ENCODE assay signal across 13 cellular contexts in the genomic region with DNA sequence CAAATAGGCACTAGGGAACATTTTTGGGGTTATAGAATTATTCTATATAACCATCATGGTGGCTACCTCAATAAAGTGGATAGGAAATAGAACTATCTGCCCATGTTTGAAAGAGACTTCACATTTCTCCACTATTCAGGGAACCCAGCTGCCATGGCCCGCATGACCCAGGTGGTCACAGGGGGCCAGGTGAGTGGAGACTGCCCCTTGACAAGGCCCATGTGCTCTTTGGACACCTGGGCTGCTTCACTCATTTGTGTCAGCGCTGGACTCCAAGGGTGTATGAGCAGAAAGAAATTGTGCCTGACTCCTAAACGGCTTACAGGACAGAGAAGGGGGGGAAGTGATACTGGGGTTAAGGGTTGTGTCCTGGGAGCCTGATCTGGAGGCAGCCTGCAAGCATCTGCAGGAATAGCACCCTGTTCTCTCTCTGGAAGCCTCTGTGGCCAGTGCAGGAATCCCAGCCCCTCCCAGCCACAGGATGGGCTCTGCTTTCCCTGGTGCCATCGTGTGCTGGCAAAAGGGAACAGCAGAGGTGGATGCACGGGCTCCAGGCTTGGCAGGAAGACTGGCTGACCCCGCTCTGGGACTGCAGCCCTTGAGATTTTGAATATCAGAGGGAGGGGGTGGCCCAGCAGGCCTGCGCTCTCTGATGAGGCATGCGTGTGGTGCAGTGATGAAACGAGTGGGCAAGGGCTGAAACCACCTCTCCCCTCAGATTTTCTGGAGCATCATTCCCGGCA. TPM values are rescaled to one million over a fixed set of nuclear protein-coding genes. Genes with fewer than 3 reads are reported as not detected.
A peak's percentile ranks its signal among the peaks of the same experiment; 100 is the strongest.
DNase-seq lines count a peak whose midpoint lies in the region; ATAC-seq, FAIRE-seq and TF ChIP-seq lines count a peak whose summit lies in the region.
"Had no signal": no experiment of that assay in that cellular context is flagged by ENCODE, and none has a peak within 500 bp of the region (broad histone marks: within the 10 kb centered on the region; RNA-seq: fewer than 3 reads in every experiment).

No MANE protein-coding gene starts in this region.

- TF ChIP-seq RAD21 in IMR-90 (IDR thresholded peaks at IDR 0.05; ENCODE audit: low read length) (no peak), HepG2 (CRISPR knock-in tag; IDR thresholded peaks at IDR 0.05) (0 out of 2 replicates have a peak, but pooled peaks have one; percentile 24)

- H3K4me2 ChIP-seq in IMR-90 (ENCODE audit: low read depth, low read length): no peak overlapping the region
- 0 out of 2 replicates have a peak overlapping the region, but pooled peaks have one; percentile 18 for H3K4me2 ChIP-seq in HepG2 (ENCODE audit: low read depth, low read length)

- H3K4me1 ChIP-seq in IMR-90 (ENCODE audit: control insufficient read depth, insufficient read depth, low read length): no peaks in the 10 kb centered on the region
- H3K4me1 ChIP-seq in HepG2 (ENCODE audit: insufficient read depth, low read length): peaks cover 20% of the 10 kb centered on the region
- H3K4me1 ChIP-seq: transverse colon had no signal

- H2AFZ ChIP-seq in IMR-90 (replicated peaks; ENCODE audit: low read length, poor library complexity): no peak overlapping the region
- no peak overlapping the region for H2AFZ ChIP-seq in HepG2 (ENCODE audit: low read length)

- intact Hi-C loops in IMR-90 (cut with micrococcal nuclease) (no loop called here), HepG2 (cut with micrococcal nuclease; ENCODE audit: unreplicated experiment) (no loop called here)

- H3K9me3 ChIP-seq in IMR-90 (ENCODE audit: control insufficient read depth, insufficient read depth, low read length) (no peaks in the 10 kb centered on the region), HepG2 (ENCODE audit: low read length) (no peaks in the 10 kb centered on the region)
- H3K9me3 ChIP-seq: transverse colon had no signal

- POLR2A ChIA-PET in IMR-90 (lab: Charles Lee; ENCODE audit: unreplicated experiment): no interaction called here
- POLR2A ChIA-PET in HepG2 (lab: Yijun Ruan, JAX): no interaction called here

- H4K91ac ChIP-seq in IMR-90 (ENCODE audit: insufficient read depth, low read depth, low read length): no peak overlapping the region

- DNase-seq in ACHN: peak; percentile 44
- no peak for DNase-seq in IMR-90
- DNase-seq in T47D (ENCODE audit: low read depth in 1 of 2, low spot score in 1 of 2): peak; percentile 61 to 77
- DNase-seq in HepG2 (ENCODE audit: low spot score): peak; percentile 25
- no peak for DNase-seq in D721Med (ENCODE audit: insufficient read length, low spot score)
- no peak for DNase-seq in SHP77 treated with DMSO at 0.1 percent for 48 hours (lab: John Stamatoyannopoulos, UW)
- no peak for DNase-seq in erythroblast (lab: John Stamatoyannopoulos, UW)
- DNase-seq: hippocampal formation, NCI-H1417 treated with DMSO at 0.1 percent for 48 hours, transverse colon had no signal

- H4K5ac ChIP-seq in IMR-90 (ENCODE audit: low read depth, low read length): no peak overlapping the region

- no peak for TF ChIP-seq CTCF in IMR-90 (conservative IDR thresholded peaks at IDR 0.05; ENCODE audit: low read depth, low read length)
- TF ChIP-seq CTCF in HepG2 (CRISPR knock-in tag; IDR thresholded peaks at IDR 0.05): peak; percentile 65
- no peak for TF ChIP-seq CTCF in D721Med (IDR thresholded peaks at IDR 0.05; ENCODE audit: insufficient read depth, missing control alignments)

- no peaks in the 10 kb centered on the region for H3K79me1 ChIP-seq in IMR-90 (ENCODE audit: low read depth in 1 of 2, low read length in 2 of 2)

- no peak overlapping the region for H3K23ac ChIP-seq in IMR-90 (ENCODE audit: low read depth, low read length)

- H2BK5ac ChIP-seq in IMR-90 (ENCODE audit: low read depth, low read length, poor library complexity, severe bottlenecking): no peak overlapping the region

- no peak for TF ChIP-seq POLR2A in IMR-90 (IDR thresholded peaks at IDR 0.05; ENCODE audit: low read depth, low read length)
- no peak for TF ChIP-seq POLR2A in HepG2 (IDR thresholded peaks at IDR 0.05; ENCODE audit: insufficient read depth in 1 of 2, low read depth in 2 of 2, low read length in 2 of 2)
- TF ChIP-seq POLR2A in erythroblast (IDR thresholded peaks at IDR 0.05; ENCODE audit: low read length): no peak

- H3K4me3 ChIP-seq in IMR-90 (ENCODE audit: insufficient read depth, low read depth, low read length) (no peak overlapping the region), HepG2 (replicated peaks in 1 of 3; ENCODE audit: insufficient read depth in 1 of 3, low read depth in 2 of 3, low read length in 3 of 3) (no peak overlapping the region)
- H3K4me3 ChIP-seq: transverse colon had no signal

- H3K4ac ChIP-seq in IMR-90 (ENCODE audit: low read depth, low read length): no peak overlapping the region

- H2AK9ac ChIP-seq in IMR-90 (replicated peaks; ENCODE audit: low read depth, low read length, poor library complexity): no peak overlapping the region

- TF ChIP-seq EP300 in HepG2 (IDR thresholded peaks at IDR 0.05; ENCODE audit: low read depth in 2 of 2, low read length in 2 of 2) (no peak), HepG2 (CRISPR knock-in tag; IDR thresholded peaks at IDR 0.05; ENCODE audit: borderline replicate concordance) (no peak)

- H3K36me3 ChIP-seq in IMR-90 (ENCODE audit: control insufficient read depth, insufficient read depth, low read length) (no peaks in the 10 kb centered on the region), HepG2 (replicated peaks in 1 of 2; ENCODE audit: control insufficient read depth in 1 of 2, insufficient read depth in 2 of 2, low read length in 2 of 2) (no peaks in the 10 kb centered on the region)
- H3K36me3 ChIP-seq: transverse colon had no signal

- no peak overlapping the region for H2BK15ac ChIP-seq in IMR-90 (ENCODE audit: low read depth, low read length)

- no peak overlapping the region for H2BK20ac ChIP-seq in IMR-90 (ENCODE audit: low read depth, low read length)

- CTCF ChIA-PET in IMR-90 (lab: Yijun Ruan, JAX): no interaction called here
- CTCF ChIA-PET in HepG2 (lab: Yijun Ruan, JAX; ENCODE audit: low intra/inter-chr PET ratio, low total read pairs): interaction anchor here (1.2 kb wide), 1 partner anchor 45 kb away, joined by 3 read pairs; no protein-coding TSS in a partner anchor

- no peak overlapping the region for H3K27ac ChIP-seq in IMR-90 (ENCODE audit: insufficient read depth, low read length)
- no peak overlapping the region for H3K27ac ChIP-seq in HepG2 (ENCODE audit: extremely low read length, insufficient read depth, low read length)
- H3K27ac ChIP-seq: transverse colon had no signal

- H3K18ac ChIP-seq in IMR-90 (ENCODE audit: low read depth, low read length): no peak overlapping the region

- no peaks in the 10 kb centered on the region for H3K79me2 ChIP-seq in HepG2 (ENCODE audit: insufficient read depth, low read length)

- H4K8ac ChIP-seq in IMR-90 (ENCODE audit: low read depth in 2 of 2, low read length in 2 of 2): no peak overlapping the region

- no peak overlapping the region for H2BK120ac ChIP-seq in IMR-90 (ENCODE audit: low read depth, low read length)

- dilution Hi-C loops in IMR-90 (cut with HindIII; ENCODE audit: low sequenced_read_pairs, unreplicated experiment): no loop called here

- FAIRE-seq in HepG2 (lab: Jason Lieb, UNC) (no peak), D721Med (lab: Jason Lieb, UNC) (no peak)
- FAIRE-seq: TTC549 had no signal

- H2AK5ac ChIP-seq in IMR-90 (ENCODE audit: low read depth, low read length): no peak overlapping the region

- H4K20me1 ChIP-seq in IMR-90 (ENCODE audit: insufficient read depth, low read length): no peaks in the 10 kb centered on the region
- H4K20me1 ChIP-seq in HepG2 (ENCODE audit: insufficient read depth, low read length): no peaks in the 10 kb centered on the region

- H3K9me1 ChIP-seq in IMR-90 (ENCODE audit: insufficient read depth, low read length): no peaks in the 10 kb centered on the region

- no peak overlapping the region for H3K56ac ChIP-seq in IMR-90 (ENCODE audit: extremely low read depth, insufficient read depth, low read length)

- H3K27me3 ChIP-seq in IMR-90 (ENCODE audit: control insufficient read depth, insufficient read depth, low read length): peaks cover 33% of the 10 kb centered on the region
- H3K27me3 ChIP-seq in HepG2 (ENCODE audit: control insufficient read depth in 1 of 2, insufficient read depth in 2 of 2, low read length in 2 of 2): peaks cover 3% of the 10 kb centered on the region in 2 experiments; a peak in 2 of 5 replicates

- no peak overlapping the region for H3K14ac ChIP-seq in IMR-90 (replicated peaks; ENCODE audit: low read depth, low read length)

- no TSS peak for BruUV-seq in IMR-90 (replicated peaks; lab: Mats Ljungman, UMichigan)
- no TSS peak for BruUV-seq in HepG2 (replicated peaks; lab: Mats Ljungman, UMichigan)

- H3K9ac ChIP-seq in IMR-90 (ENCODE audit: low read depth, low read length): no peak overlapping the region
- H3K9ac ChIP-seq in HepG2 (ENCODE audit: insufficient read depth, low read depth, low read length): no peak overlapping the region

- in situ Hi-C loops in ACHN (cut with HindIII; ENCODE audit: low pct_ligation_motif_present, low pct_unique_long_range_greater_than_20kb, low sequenced_read_pairs) (no loop called here), IMR-90 (cut with MboI; ENCODE audit: low sequenced_read_pairs) (no loop called here), T47D (cut with HindIII; ENCODE audit: low pct_unique_long_range_greater_than_20kb, low sequenced_read_pairs) (no loop called here), HepG2 (cut with HindIII; ENCODE audit: extremely low pct_ligation_motif_present, low pct_unique_long_range_greater_than_20kb) (no loop called here)

- ATAC-seq in IMR-90 (ENCODE audit: low read depth) (peak; percentile 46; the same call in 1 of the 2 replicates), HepG2 (peak; percentile 89), HG02610 (IDR thresholded peaks at IDR 0.05; ENCODE audit: unreplicated experiment) (no peak)

- WGBS in IMR-90 (ENCODE audit: extremely low coverage in 2 of 2, insufficient read length in 1 of 2), 2 experiments: 83% methylated on average over 1 of the region's 10 CpGs; no CpG with 5 or more reads in 1 of the 2 experiments
- 38% methylated on average over 6 of the region's 10 CpGs for WGBS in HepG2 (ENCODE audit: low lambda C conversion rate)

RNA-seq across cellular contexts. Expression of a gene that starts 9.1 kb away (rescaled TPM):
- not detected in 2 replicates for total RNA-seq in IMR-90 (2012; rRNA removed)
- polyA plus RNA-seq in IMR-90 (2012; rRNA removed): not detected in 2 replicates
- polyA plus RNA-seq in IMR-90 (2012; cell fraction: cytosol; rRNA removed): not detected in 2 replicates
- not detected in 2 replicates for polyA plus RNA-seq in IMR-90 (2012; cell fraction: nucleus; rRNA removed; ENCODE audit: low replicate concordance)
- not detected in 2 replicates for total RNA-seq in HepG2 (2016; rRNA removed; fragmentation: Illumina TruSeq; extraction: Trizol)
- total RNA-seq in HepG2 (2016; cell fraction: cytosol; rRNA removed; fragmentation: Illumina TruSeq; extraction: Trizol; ENCODE audit: low read depth): not detected in 2 replicates
- not detected in 2 replicates for total RNA-seq in HepG2 (2016; cell fraction: insoluble cytoplasmic fraction; rRNA removed; fragmentation: Illumina TruSeq; extraction: Trizol)
- not detected in 2 replicates for total RNA-seq in HepG2 (2016; cell fraction: membrane; rRNA removed; fragmentation: Illumina TruSeq; extraction: Trizol)
- total RNA-seq in HepG2 (2016; cell fraction: nucleus; rRNA removed; fragmentation: Illumina TruSeq; extraction: Trizol): not detected in 2 replicates
- polyA plus RNA-seq in HepG2 (2011; rRNA removed): not detected in 2 replicates
- not detected in 2 replicates for polyA plus RNA-seq in HepG2 (2011; cell fraction: cytosol; rRNA removed)
- not detected in 2 replicates for polyA plus RNA-seq in HepG2 (2011; cell fraction: nucleus; rRNA removed)
- 0.15 and 0.17 TPM in 2 replicates for polyA plus RNA-seq in HepG2 (2012)
- not detected in 2 replicates for polyA plus RNA-seq in HepG2 (2016; cell fraction: cytosol; fragmentation: Illumina TruSeq; extraction: Trizol; ENCODE audit: low read depth)
- not detected in 2 replicates for polyA plus RNA-seq in HepG2 (2016; cell fraction: insoluble cytoplasmic fraction; fragmentation: Illumina TruSeq; extraction: Trizol; ENCODE audit: low read depth)
- not detected in 2 replicates for polyA plus RNA-seq in HepG2 (2016; cell fraction: membrane; fragmentation: Illumina TruSeq; extraction: Trizol; ENCODE audit: low read depth)
- not detected in 2 replicates for polyA plus RNA-seq in HepG2 (2016; cell fraction: nucleus; fragmentation: Illumina TruSeq; extraction: Trizol; ENCODE audit: insufficient read depth, low read depth)
- polyA minus RNA-seq in HepG2 (2011; rRNA and poly(A)+ RNA removed; ENCODE audit: low replicate concordance): not detected in 2 replicates
- not detected in 2 replicates for polyA minus RNA-seq in HepG2 (2011; cell fraction: cytosol; rRNA and poly(A)+ RNA removed)
- not detected in 2 replicates for polyA minus RNA-seq in HepG2 (2011; cell fraction: nucleus; rRNA and poly(A)+ RNA removed)
- total RNA-seq: transverse colon had no signal
- polyA plus RNA-seq: BJ had no signal

RNA-seq across cellular contexts. Expression of a gene that starts 43.9 kb away (rescaled TPM):
- total RNA-seq in IMR-90 (2012; rRNA removed): not detected in 2 replicates
- polyA plus RNA-seq in IMR-90 (2012; rRNA removed): not detected in 2 replicates
- 0.02 TPM in 1 of 2 replicates, not detected in the other for polyA plus RNA-seq in IMR-90 (2012; cell fraction: cytosol; rRNA removed)
- not detected in 2 replicates for polyA plus RNA-seq in IMR-90 (2012; cell fraction: nucleus; rRNA removed; ENCODE audit: low replicate concordance)
- 16.1 and 43.1 TPM in 2 replicates for total RNA-seq in HepG2 (2016; rRNA removed; fragmentation: Illumina TruSeq; extraction: Trizol)
- 8.0 and 11.1 TPM in 2 replicates for total RNA-seq in HepG2 (2016; cell fraction: cytosol; rRNA removed; fragmentation: Illumina TruSeq; extraction: Trizol; ENCODE audit: low read depth)
- total RNA-seq in HepG2 (2016; cell fraction: insoluble cytoplasmic fraction; rRNA removed; fragmentation: Illumina TruSeq; extraction: Trizol): 15.2 and 40.9 TPM in 2 replicates
- total RNA-seq in HepG2 (2016; cell fraction: membrane; rRNA removed; fragmentation: Illumina TruSeq; extraction: Trizol): 18.0 and 22.7 TPM in 2 replicates
- total RNA-seq in HepG2 (2016; cell fraction: nucleus; rRNA removed; fragmentation: Illumina TruSeq; extraction: Trizol): 29.6 and 33.9 TPM in 2 replicates
- polyA plus RNA-seq in HepG2 (2011; rRNA removed): 32.0 and 50.7 TPM in 2 replicates
- polyA plus RNA-seq in HepG2 (2011; cell fraction: cytosol; rRNA removed): 31.3 and 65.1 TPM in 2 replicates
- polyA plus RNA-seq in HepG2 (2011; cell fraction: nucleus; rRNA removed): 65.1 and 66.5 TPM in 2 replicates
- polyA plus RNA-seq in HepG2 (2012): 30.3 and 44.6 TPM in 2 replicates
- polyA plus RNA-seq in HepG2 (2016; cell fraction: cytosol; fragmentation: Illumina TruSeq; extraction: Trizol; ENCODE audit: low read depth): 10.6 and 12.9 TPM in 2 replicates
- polyA plus RNA-seq in HepG2 (2016; cell fraction: insoluble cytoplasmic fraction; fragmentation: Illumina TruSeq; extraction: Trizol; ENCODE audit: low read depth): 21.1 and 21.2 TPM in 2 replicates
- 18.9 and 20.1 TPM in 2 replicates for polyA plus RNA-seq in HepG2 (2016; cell fraction: membrane; fragmentation: Illumina TruSeq; extraction: Trizol; ENCODE audit: low read depth)
- polyA plus RNA-seq in HepG2 (2016; cell fraction: nucleus; fragmentation: Illumina TruSeq; extraction: Trizol; ENCODE audit: insufficient read depth, low read depth): 72.0 and 85.3 TPM in 2 replicates
- polyA minus RNA-seq in HepG2 (2011; rRNA and poly(A)+ RNA removed; ENCODE audit: low replicate concordance): 47.2 TPM in 1 of 2 replicates, not detected in the other
- polyA minus RNA-seq in HepG2 (2011; cell fraction: cytosol; rRNA and poly(A)+ RNA removed): 30.8 and 35.4 TPM in 2 replicates
- 5.7 and 6.3 TPM in 2 replicates for polyA minus RNA-seq in HepG2 (2011; cell fraction: nucleus; rRNA and poly(A)+ RNA removed)
- polyA plus RNA-seq: BJ had no signal

RNA-seq across cellular contexts. Expression of a gene that starts 50.3 kb away (rescaled TPM):
- total RNA-seq in IMR-90 (2012; rRNA removed): not detected in 2 replicates
- polyA plus RNA-seq in IMR-90 (2012; rRNA removed): not detected in 2 replicates
- not detected in 2 replicates for polyA plus RNA-seq in IMR-90 (2012; cell fraction: cytosol; rRNA removed)
- polyA plus RNA-seq in IMR-90 (2012; cell fraction: nucleus; rRNA removed; ENCODE audit: low replicate concordance): not detected in 2 replicates
- total RNA-seq in HepG2 (2016; rRNA removed; fragmentation: Illumina TruSeq; extraction: Trizol): 0.71 and 0.74 TPM in 2 replicates
- 0.09 TPM in 1 of 2 replicates, not detected in the other for total RNA-seq in HepG2 (2016; cell fraction: cytosol; rRNA removed; fragmentation: Illumina TruSeq; extraction: Trizol; ENCODE audit: low read depth)
- 0.39 and 0.97 TPM in 2 replicates for total RNA-seq in HepG2 (2016; cell fraction: insoluble cytoplasmic fraction; rRNA removed; fragmentation: Illumina TruSeq; extraction: Trizol)
- total RNA-seq in HepG2 (2016; cell fraction: membrane; rRNA removed; fragmentation: Illumina TruSeq; extraction: Trizol): 0.24 and 0.25 TPM in 2 replicates
- 0.69 and 0.87 TPM in 2 replicates for total RNA-seq in HepG2 (2016; cell fraction: nucleus; rRNA removed; fragmentation: Illumina TruSeq; extraction: Trizol)
- polyA plus RNA-seq in HepG2 (2011; rRNA removed): 1.3 and 2.0 TPM in 2 replicates
- 0.65 and 0.95 TPM in 2 replicates for polyA plus RNA-seq in HepG2 (2011; cell fraction: cytosol; rRNA removed)
- polyA plus RNA-seq in HepG2 (2011; cell fraction: nucleus; rRNA removed): 6.6 and 8.2 TPM in 2 replicates
- polyA plus RNA-seq in HepG2 (2012): 1.1 and 2.5 TPM in 2 replicates
- polyA plus RNA-seq in HepG2 (2016; cell fraction: cytosol; fragmentation: Illumina TruSeq; extraction: Trizol; ENCODE audit: low read depth): 0.12 and 0.17 TPM in 2 replicates
- polyA plus RNA-seq in HepG2 (2016; cell fraction: insoluble cytoplasmic fraction; fragmentation: Illumina TruSeq; extraction: Trizol; ENCODE audit: low read depth): 0.78 and 0.88 TPM in 2 replicates
- polyA plus RNA-seq in HepG2 (2016; cell fraction: membrane; fragmentation: Illumina TruSeq; extraction: Trizol; ENCODE audit: low read depth): 0.21 and 0.22 TPM in 2 replicates
- polyA plus RNA-seq in HepG2 (2016; cell fraction: nucleus; fragmentation: Illumina TruSeq; extraction: Trizol; ENCODE audit: insufficient read depth, low read depth): 2.7 and 2.8 TPM in 2 replicates
- 2.2 TPM in 1 of 2 replicates, not detected in the other for polyA minus RNA-seq in HepG2 (2011; rRNA and poly(A)+ RNA removed; ENCODE audit: low replicate concordance)
- polyA minus RNA-seq in HepG2 (2011; cell fraction: cytosol; rRNA and poly(A)+ RNA removed): 0.53 and 0.59 TPM in 2 replicates
- 0.75 and 1.2 TPM in 2 replicates for polyA minus RNA-seq in HepG2 (2011; cell fraction: nucleus; rRNA and poly(A)+ RNA removed)
- total RNA-seq: transverse colon had no signal
- polyA plus RNA-seq: BJ had no signal

Comparison
In these comparisons a context has a peak if more than half of its experiments do, and no peak if none do; other contexts are left out.
1. DNase-seq: peak in ACHN (single experiment), T47D (2 of 2) and HepG2 (single experiment); none in IMR-90 (single experiment), D721Med (single experiment), SHP77 treated with DMSO at 0.1 percent for 48 hours (single experiment) and erythroblast (0 of 2).